Comparison of ENCODE assay signal across 8 cellular contexts in genomic region chr5:126972062-126972895, GRCh38. TPM values are rescaled to one million over a fixed set of nuclear protein-coding genes. Genes with fewer than 3 reads are reported as not detected.
DNase-seq lines count a peak whose midpoint lies in the region; ATAC-seq, FAIRE-seq and TF ChIP-seq lines count a peak whose summit lies in the region.

No MANE protein-coding gene starts in this region.

- no peak overlapping the region for H3K4me3 ChIP-seq in adrenal gland

- ATAC-seq in GM18909 (IDR thresholded peaks at IDR 0.05; ENCODE audit: poor library complexity, unreplicated experiment) (peak; percentile 70), HG03097 (IDR thresholded peaks at IDR 0.05; ENCODE audit: low FRiP score, unreplicated experiment) (peak; percentile 58)

- peaks cover 0 to 24% of the 10 kb centered on the region in 2 donors for H3K4me1 ChIP-seq in adrenal gland (replicated peaks in 1 of 2)

- peak overlapping the region; percentile 78 to 86 for H3K4me3 Mint-ChIP-seq in CD14-positive monocyte

- no peak for FAIRE-seq in frontal cortex (lab: Jason Lieb, UNC)

- DNase-seq in CD14-positive monocyte (ENCODE audit: low spot score) (no peak), SIG-M5 treated with dmso at 0.1 percent for 504 hours (lab: John Stamatoyannopoulos, UW; ENCODE audit: unreplicated experiment) (peak; percentile 89), erythroblast (lab: John Stamatoyannopoulos, UW) (peak; percentile 87 to 90), adrenal gland (no peak), frontal cortex (ENCODE audit: low spot score in 2 of 2) (no peak), NCI-H345 (lab: John Stamatoyannopoulos, UW) (no peak)

- H3K36me3 Mint-ChIP-seq in CD14-positive monocyte: peaks cover 0 to 2% of the 10 kb centered on the region in 2 donors

- peaks cover 29% of the 10 kb centered on the region for H3K4me1 Mint-ChIP-seq in CD14-positive monocyte

- H3K9me3 Mint-ChIP-seq in CD14-positive monocyte: peaks cover 0 to 4% (median 0%) of the 10 kb centered on the region in 7 donors

- H3K27ac ChIP-seq in adrenal gland: peak overlapping the region in 1 of 5 donors; percentile 76

- WGBS in adrenal gland, 4 donors: 50 to 62% (median 55%) methylated on average over 4 of the region's 4 CpGs

- H3K36me3 ChIP-seq in adrenal gland (replicated peaks in 1 of 2): no peaks in the 10 kb centered on the region

- H3K27ac Mint-ChIP-seq in CD14-positive monocyte: peak overlapping the region; percentile 91 to 96 (median 92)

- H3K27me3 Mint-ChIP-seq in CD14-positive monocyte (ENCODE audit: low read depth in 3 of 3): peaks cover 0 to 9% (median 0%) of the 10 kb centered on the region in 3 donors

- no peaks in the 10 kb centered on the region for H3K27me3 ChIP-seq in adrenal gland

- TF ChIP-seq POLR2A in erythroblast (IDR thresholded peaks at IDR 0.05; ENCODE audit: low read length) (peak; percentile 21), adrenal gland (IDR thresholded peaks at IDR 0.05) (no peak)

- intact Hi-C loops in CD14-positive monocyte (cut with micrococcal nuclease) (no loop called here), adrenal gland (cut with DNase I) (no loop called here)

- H3K9me3 ChIP-seq in adrenal gland (replicated peaks in 1 of 3): no peaks in the 10 kb centered on the region

- TF ChIP-seq CTCF in CD14-positive monocyte (IDR thresholded peaks at IDR 0.05): no peak
- TF ChIP-seq CTCF in adrenal gland (IDR thresholded peaks at IDR 0.05): no peak

RNA-seq across cellular contexts. Expression of gene MARCHF3, which starts 58.1 kb away (rescaled TPM):
- 1 to 10 TPM in 1 of 2 donors, under 1 TPM in 1; 0.88 to 1.6 TPM for polyA plus RNA-seq in CD14-positive monocyte
- 10 to 100 TPM in 6 of 8 donors, 1 to 10 TPM in 2; 8.0 to 48.9 (median 12.2) TPM for total RNA-seq in adrenal gland
- polyA plus RNA-seq in adrenal gland: 10 to 100 TPM in 1 of 3 donors, 1 to 10 TPM in 2; 3.9 to 25.8 (median 5.2) TPM
- 28.1 TPM for total RNA-seq in frontal cortex

Comparison
In these comparisons a context has a peak if more than half of its experiments do, and no peak if none do; other contexts are left out.
1. DNase-seq: peak in SIG-M5 treated with dmso at 0.1 percent for 504 hours (single experiment) and erythroblast (2 of 2); none in CD14-positive monocyte (single experiment), adrenal gland (0 of 7), frontal cortex (0 of 2) and NCI-H345 (single experiment).